ENCODE assay signal across 8 cellular contexts in genomic region chrX:48897621-48898306, GRCh38. TPM values are rescaled to one million over a fixed set of nuclear protein-coding genes. Genes with fewer than 3 reads are reported as not detected.
DNase-seq lines count a peak whose midpoint lies in the region; FAIRE-seq and TF ChIP-seq lines count a peak whose summit lies in the region.

TSS of gene PQBP1 (plus strand) at chrX:48897930. CDS start at chrX:48898510, 580 bp downstream.
TSS of gene TIMM17B (minus strand) at chrX:48897768. CDS start at chrX:48897749, 19 bp downstream.

- H3K4me1 Mint-ChIP-seq in activated naive CD4-positive, alpha-beta T cell treated with anti-CD3 and anti-CD28 coated beads, Interleukin-2, amount 10 ng/mL, durations not matched to agents 7 days and 5 days, result peaks cover 31% of the 10 kb centered on the region

- H3K9me3 Mint-ChIP-seq in activated naive CD4-positive, alpha-beta T cell treated with anti-CD3 and anti-CD28 coated beads, Interleukin-2, amount 10 ng/mL, durations not matched to agents 7 days and 5 days, result no peaks in the 10 kb centered on the region

- no peaks in the 10 kb centered on the region for H3K27me3 ChIP-seq in neutrophil

- H3K4me3 ChIP-seq in HFF-Myc (replicated peaks; ENCODE audit: low read depth, low read length) (peak within 1 kb of the TSS; percentile 83), neutrophil (ENCODE audit: low read depth in 1 of 2, low read length in 1 of 2) (peak within 1 kb of the TSS; percentile 67 to 81)

- no peaks in the 10 kb centered on the region for H3K27me3 Mint-ChIP-seq in activated naive CD4-positive, alpha-beta T cell treated with anti-CD3 and anti-CD28 coated beads, Interleukin-2, amount 10 ng/mL, durations not matched to agents 7 days and 5 days

- peaks cover 11% of the 10 kb centered on the region for H3K36me3 ChIP-seq in neutrophil

- H3K4me1 ChIP-seq in neutrophil (ENCODE audit: control insufficient read depth in 1 of 2, insufficient read depth in 1 of 2, low read depth in 1 of 2, low read length in 1 of 2), result peaks cover 10 to 19% of the 10 kb centered on the region in 2 experiments

- TF ChIP-seq CTCF in HFF-Myc (IDR thresholded peaks at IDR 0.05; ENCODE audit: low read depth, low read length, missing control alignments) (no peak), neutrophil (IDR thresholded peaks at IDR 0.05) (no peak)

- H3K36me3 Mint-ChIP-seq in activated naive CD4-positive, alpha-beta T cell treated with anti-CD3 and anti-CD28 coated beads, Interleukin-2, amount 10 ng/mL, durations not matched to agents 7 days and 5 days, result peaks cover 22% of the 10 kb centered on the region

- H3K27ac Mint-ChIP-seq in activated naive CD4-positive, alpha-beta T cell treated with anti-CD3 and anti-CD28 coated beads, Interleukin-2, amount 10 ng/mL, durations not matched to agents 7 days and 5 days, result peak within 1 kb of the TSS; percentile 97

- H3K4me3 Mint-ChIP-seq in activated naive CD4-positive, alpha-beta T cell treated with anti-CD3 and anti-CD28 coated beads, Interleukin-2, amount 10 ng/mL, durations not matched to agents 7 days and 5 days, result peak within 1 kb of the TSS; percentile 84

- DNase-seq in GM03348 (ENCODE audit: low spot score) (peak; percentile 90), HFF-Myc (ENCODE audit: extremely low read depth, low read depth) (peak; percentile 91), NAMALWA (ENCODE audit: low spot score) (peak; percentile 95), SK-N-DZ (ENCODE audit: low spot score) (peak; percentile 96), frontal cortex (ENCODE audit: low spot score in 2 of 2) (peak; percentile 77), substantia nigra (lab: John Stamatoyannopoulos, UW) (peak; percentile 31 to 93 (median 82))
- peak; percentile 92 for DNase-seq in activated naive CD4-positive, alpha-beta T cell treated with anti-CD3 and anti-CD28 coated beads, Interleukin-2, amount 10 ng/mL, durations not matched to agents 7 days and 5 days

- FAIRE-seq in frontal cortex (lab: Jason Lieb, UNC), result peak; percentile 23

- H3K27ac ChIP-seq in neutrophil, result peak within 1 kb of the TSS; percentile 95
- peak within 1 kb of the TSS; percentile 83 for H3K27ac ChIP-seq in substantia nigra (ENCODE audit: low read depth, low read length, poor library complexity, severe bottlenecking)

- CTCF ChIA-PET in activated naive CD4-positive, alpha-beta T cell treated with anti-CD3 and anti-CD28 coated beads, Interleukin-2, amount 10 ng/mL, durations not matched to agents 7 days and 5 days (lab: Charles Lee), result interaction anchor here (0.7 to 1.0 kb wide), 3 partner anchors 40 to 146 kb away, joined by 3 read pairs; no protein-coding TSS in a partner anchor

- no peaks in the 10 kb centered on the region for H3K9me3 ChIP-seq in neutrophil

RNA-seq across cellular contexts. Expression of gene PQBP1, which starts in this region (rescaled TPM):
- 33.6 and 38.2 TPM in 2 replicates for polyA plus RNA-seq in SK-N-DZ (2014; cell fraction: cytosol; rRNA removed)
- 35.0 and 48.2 TPM in 2 replicates for polyA plus RNA-seq in SK-N-DZ (2014; cell fraction: nucleus; rRNA removed)
- total RNA-seq in frontal cortex, result 39.5 TPM

RNA-seq across cellular contexts. Expression of gene TIMM17B, which starts in this region (rescaled TPM):
- polyA plus RNA-seq in SK-N-DZ (2014; cell fraction: cytosol; rRNA removed), result 163 and 201 TPM in 2 replicates
- 117 and 118 TPM in 2 replicates for polyA plus RNA-seq in SK-N-DZ (2014; cell fraction: nucleus; rRNA removed)
- 33.8 TPM for total RNA-seq in frontal cortex

Comparison
In these comparisons a context has a peak if more than half of its experiments do, and no peak if none do; other contexts are left out.
1. Peak in every context shown above with its lines: DNase-seq, H3K4me3 ChIP-seq and H3K27ac ChIP-seq.